Comparison of ENCODE assay signal across 13 cellular contexts in the genomic region with DNA sequence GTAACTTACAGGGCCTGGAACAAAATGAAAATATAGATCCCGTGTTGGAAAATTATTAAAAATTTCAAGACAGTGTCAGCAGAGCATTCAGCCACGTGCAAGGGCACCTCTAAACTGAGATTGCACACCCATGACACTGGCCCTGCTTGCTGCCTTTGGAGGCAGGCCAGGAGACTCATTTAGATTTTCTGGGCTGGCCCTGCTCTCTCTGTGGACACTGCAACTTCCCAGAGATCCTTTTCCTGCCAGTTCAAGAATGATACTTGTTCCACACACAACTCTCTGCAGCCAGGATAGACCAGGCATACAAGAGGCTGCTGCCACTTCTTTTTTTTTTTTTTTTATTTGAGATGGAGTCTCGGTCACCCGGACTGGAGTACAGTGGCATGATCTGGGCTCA. TPM values are rescaled to one million over a fixed set of nuclear protein-coding genes. Genes with fewer than 3 reads are reported as not detected.
A peak's percentile ranks its signal among the peaks of the same experiment; 100 is the strongest.
DNase-seq lines count a peak whose midpoint lies in the region; ATAC-seq and TF ChIP-seq lines count a peak whose summit lies in the region.
"Had no signal": no experiment of that assay in that cellular context is flagged by ENCODE, and none has a peak within 500 bp of the region (broad histone marks: within the 10 kb centered on the region; RNA-seq: fewer than 3 reads in every experiment).

No MANE protein-coding gene starts in this region.

- POLR2A ChIA-PET in Caco-2 (lab: Charles Lee), result interaction anchor here (0.7 to 0.9 kb wide), 2 partner anchors 76 to 331 kb away, joined by 3 to 8 read pairs; partner anchors contain the start of gene NUP160

- ATAC-seq in gastroesophageal sphincter (peak; percentile 46), HG03521 (IDR thresholded peaks at IDR 0.05; ENCODE audit: unreplicated experiment) (no peak)
- ATAC-seq: CD8-positive, alpha-beta T cell had no signal

- no peaks in the 10 kb centered on the region for H3K27me3 Mint-ChIP-seq in Caco-2 (ENCODE audit: insufficient read depth, unreplicated experiment)
- peaks cover 4% of the 10 kb centered on the region for H3K27me3 Mint-ChIP-seq in activated naive CD4-positive, alpha-beta T cell treated with anti-CD3 and anti-CD28 coated beads, Interleukin-2, amount 10 ng/mL, durations not matched to agents 7 days and 5 days

- no peak overlapping the region for H3K27ac ChIP-seq in gastroesophageal sphincter
- no peak overlapping the region for H3K27ac ChIP-seq in trophoblast cell (ENCODE audit: low read depth, low read length)
- H3K27ac ChIP-seq in caudate nucleus (ENCODE audit: low read depth, low read length), result no peak overlapping the region
- H3K27ac ChIP-seq: SK-N-MC, vagina had no signal

- H4K12ac ChIP-seq in trophoblast cell (ENCODE audit: low read depth, low read length), result no peak overlapping the region

- no peak overlapping the region for H2AK5ac ChIP-seq in trophoblast cell (ENCODE audit: low read length)

- H3K9me3 ChIP-seq in Caco-2, result 0 out of 2 replicates have a peak, but pooled peaks cover 2% of the 10 kb centered on the region
- no peaks in the 10 kb centered on the region for H3K9me3 ChIP-seq in gastroesophageal sphincter
- H3K9me3 ChIP-seq in trophoblast cell (ENCODE audit: insufficient read depth, low read depth, low read length), result no peaks in the 10 kb centered on the region
- H3K9me3 ChIP-seq: vagina had no signal

- peaks cover 4% of the 10 kb centered on the region for H3K79me1 ChIP-seq in trophoblast cell (ENCODE audit: low read length)

- intact Hi-C loops in Caco-2 (cut with micrococcal nuclease; ENCODE audit: unreplicated experiment), result loop anchor here (2.0 kb wide), 1 partner anchor 63 kb away; no protein-coding TSS in a partner anchor

- no peak overlapping the region for H3K18ac ChIP-seq in trophoblast cell (ENCODE audit: low read length)

- 11 to 32% methylated on average over 2 to 4 of the region's 4 CpGs for WGBS in gastroesophageal sphincter (ENCODE audit: low coverage in 1 of 2), 2 donors
- WGBS in trophoblast cell (ENCODE audit: extremely low coverage, insufficient coverage, insufficient read length), result no CpG with 5 or more reads among the region's 4 CpGs

- no peak overlapping the region for H2BK5ac ChIP-seq in trophoblast cell (ENCODE audit: low read depth, low read length, poor library complexity)

- H4K8ac ChIP-seq in trophoblast cell (ENCODE audit: low read depth, low read length), result no peak overlapping the region

- CTCF ChIA-PET in Caco-2 (lab: Charles Lee), result interaction anchor here (0.7 to 2.3 kb wide), 2 partner anchors 11 to 196 kb away, joined by 3 to 12 read pairs; no protein-coding TSS in a partner anchor
- CTCF ChIA-PET in activated naive CD4-positive, alpha-beta T cell treated with anti-CD3 and anti-CD28 coated beads, Interleukin-2, amount 10 ng/mL, durations not matched to agents 7 days and 5 days (lab: Charles Lee), result interaction anchor here (1.0 kb wide), 1 partner anchor 11 kb away, joined by 4 read pairs; no protein-coding TSS in a partner anchor

- no peak overlapping the region for H4K91ac ChIP-seq in trophoblast cell (ENCODE audit: low read depth, low read length)

- H3K79me2 ChIP-seq in trophoblast cell (ENCODE audit: control insufficient read depth, insufficient read depth, low read length, poor library complexity), result no peaks in the 10 kb centered on the region

- H3K4me3 ChIP-seq in Caco-2 (ENCODE audit: low read depth, low read length) (no peak overlapping the region), gastroesophageal sphincter (no peak overlapping the region), trophoblast cell (ENCODE audit: low read depth, low read length) (no peak overlapping the region)
- H3K4me3 ChIP-seq: SK-N-MC, vagina had no signal

- H3K14ac ChIP-seq in trophoblast cell (ENCODE audit: low read length), result no peak overlapping the region

- no peak overlapping the region for H2AFZ ChIP-seq in trophoblast cell (ENCODE audit: insufficient read depth, low read length, poor library complexity)

- H3K4me2 ChIP-seq in trophoblast cell (ENCODE audit: low read length), result no peak overlapping the region

- no peak overlapping the region for H3K4ac ChIP-seq in trophoblast cell (ENCODE audit: low read depth, low read length)

- no peaks in the 10 kb centered on the region; the same call in none of the 2 replicates for H3K4me1 ChIP-seq in Caco-2
- peaks cover 0 to 11% (median 0%) of the 10 kb centered on the region in 3 donors for H3K4me1 ChIP-seq in gastroesophageal sphincter
- peaks cover 6 to 9% of the 10 kb centered on the region in 2 experiments for H3K4me1 ChIP-seq in trophoblast cell (ENCODE audit: control insufficient read depth in 1 of 2, insufficient read depth in 2 of 2, low read length in 2 of 2)

- no peak overlapping the region for H2BK120ac ChIP-seq in trophoblast cell (ENCODE audit: insufficient read depth, low read length, poor library complexity)

- H3K36me3 ChIP-seq in Caco-2 (ENCODE audit: control insufficient read depth, insufficient read depth, low read length) (no peaks in the 10 kb centered on the region), gastroesophageal sphincter (no peaks in the 10 kb centered on the region), trophoblast cell (ENCODE audit: control insufficient read depth in 1 of 2, insufficient read depth in 2 of 2, low read length in 2 of 2) (no peaks in the 10 kb centered on the region)
- H3K36me3 ChIP-seq: vagina had no signal

- no peak overlapping the region for H3K4me3 Mint-ChIP-seq in Caco-2 (ENCODE audit: unreplicated experiment)
- no peak overlapping the region for H3K4me3 Mint-ChIP-seq in activated naive CD4-positive, alpha-beta T cell treated with anti-CD3 and anti-CD28 coated beads, Interleukin-2, amount 10 ng/mL, durations not matched to agents 7 days and 5 days
- H3K4me3 Mint-ChIP-seq: activated naive CD4-positive, alpha-beta T cell treated with anti-CD3 and anti-CD28 coated beads for 36 hours; CD8-positive, alpha-beta T cell had no signal

- H3K23ac ChIP-seq in trophoblast cell (ENCODE audit: low read length), result no peak overlapping the region

- TF ChIP-seq CTCF in Caco-2 (IDR thresholded peaks at IDR 0.05; ENCODE audit: insufficient read depth in 1 of 2, low read depth in 1 of 2, low read length in 1 of 2, severe bottlenecking in 1 of 2, unreplicated experiment in 1 of 2), result no peak
- no peak for TF ChIP-seq CTCF in gastroesophageal sphincter (IDR thresholded peaks at IDR 0.05)

- DNase-seq in Caco-2 (no peak), RPMI7951 (ENCODE audit: low read depth) (peak; percentile 53), trophoblast cell (no peak), caudate nucleus (lab: John Stamatoyannopoulos, UW) (no peak), CD1c-positive myeloid dendritic cell (ENCODE audit: extremely low spot score) (no peak)
- no peak for DNase-seq in activated naive CD4-positive, alpha-beta T cell treated with anti-CD3 and anti-CD28 coated beads, Interleukin-2, amount 10 ng/mL, durations not matched to agents 7 days and 5 days
- DNase-seq: activated naive CD4-positive, alpha-beta T cell treated with anti-CD3 and anti-CD28 coated beads for 36 hours; CD8-positive, alpha-beta T cell; NCI-H2227 treated with DMSO at 0.1 percent for 48 hours had no signal

- no peak for TF ChIP-seq POLR2A in gastroesophageal sphincter (IDR thresholded peaks at IDR 0.05)

- no peak overlapping the region for H3K9ac ChIP-seq in trophoblast cell (ENCODE audit: low read length)

- peaks cover 4% of the 10 kb centered on the region for H3K36me3 Mint-ChIP-seq in Caco-2 (ENCODE audit: insufficient read depth, unreplicated experiment)
- H3K36me3 Mint-ChIP-seq in activated naive CD4-positive, alpha-beta T cell treated with anti-CD3 and anti-CD28 coated beads, Interleukin-2, amount 10 ng/mL, durations not matched to agents 7 days and 5 days, result peaks cover 4% of the 10 kb centered on the region
- H3K36me3 Mint-ChIP-seq: CD8-positive, alpha-beta T cell had no signal

- BruUV-seq in Caco-2 (replicated peaks; lab: Mats Ljungman, UMichigan), result no TSS peak

- H2BK12ac ChIP-seq in trophoblast cell (ENCODE audit: low read length), result peak overlapping the region; percentile 42

- peak overlapping the region; percentile 55 for H3K27ac Mint-ChIP-seq in Caco-2 (ENCODE audit: unreplicated experiment)
- no peak overlapping the region for H3K27ac Mint-ChIP-seq in activated naive CD4-positive, alpha-beta T cell treated with anti-CD3 and anti-CD28 coated beads, Interleukin-2, amount 10 ng/mL, durations not matched to agents 7 days and 5 days
- H3K27ac Mint-ChIP-seq: activated naive CD4-positive, alpha-beta T cell treated with anti-CD3 and anti-CD28 coated beads for 36 hours; CD8-positive, alpha-beta T cell had no signal

- H3K4me1 Mint-ChIP-seq in Caco-2 (ENCODE audit: low read depth, unreplicated experiment), result peaks cover 6% of the 10 kb centered on the region
- peaks cover 60% of the 10 kb centered on the region for H3K4me1 Mint-ChIP-seq in activated naive CD4-positive, alpha-beta T cell treated with anti-CD3 and anti-CD28 coated beads, Interleukin-2, amount 10 ng/mL, durations not matched to agents 7 days and 5 days

- H3K9me3 Mint-ChIP-seq in Caco-2 (ENCODE audit: unreplicated experiment), result no peaks in the 10 kb centered on the region
- no peaks in the 10 kb centered on the region for H3K9me3 Mint-ChIP-seq in activated naive CD4-positive, alpha-beta T cell treated with anti-CD3 and anti-CD28 coated beads, Interleukin-2, amount 10 ng/mL, durations not matched to agents 7 days and 5 days
- H3K9me3 Mint-ChIP-seq: activated naive CD4-positive, alpha-beta T cell treated with anti-CD3 and anti-CD28 coated beads for 36 hours; CD8-positive, alpha-beta T cell had no signal

- no peaks in the 10 kb centered on the region for H3K27me3 ChIP-seq in Caco-2 (replicated peaks; ENCODE audit: control insufficient read depth, insufficient read depth, low read length)
- H3K27me3 ChIP-seq in gastroesophageal sphincter, result no peaks in the 10 kb centered on the region
- H3K27me3 ChIP-seq in trophoblast cell (ENCODE audit: insufficient read depth, low read length), result no peaks in the 10 kb centered on the region
- H3K27me3 ChIP-seq: vagina had no signal

- TF ChIP-seq EP300 in gastroesophageal sphincter (IDR thresholded peaks at IDR 0.05), result no peak

RNA-seq across cellular contexts. Expression of gene PTPRJ, which starts 56.7 kb away (rescaled TPM):
- total RNA-seq in Caco-2 (2022), result 9.7 and 11.0 TPM in 2 replicates
- 13.6 and 14.2 TPM in 2 replicates for total RNA-seq in RPMI7951 (2014; rRNA removed; shearing (Covaris generic))
- 10 to 100 TPM in 2 of 4 donors, 1 to 10 TPM in 2; 5.4 to 13.5 (median 10.5) TPM for total RNA-seq in gastroesophageal sphincter
- polyA plus RNA-seq in trophoblast cell (2013), result 5.4 TPM in 2 replicates
